8 cellular contexts compared by ENCODE assay signal in the genomic region with DNA sequence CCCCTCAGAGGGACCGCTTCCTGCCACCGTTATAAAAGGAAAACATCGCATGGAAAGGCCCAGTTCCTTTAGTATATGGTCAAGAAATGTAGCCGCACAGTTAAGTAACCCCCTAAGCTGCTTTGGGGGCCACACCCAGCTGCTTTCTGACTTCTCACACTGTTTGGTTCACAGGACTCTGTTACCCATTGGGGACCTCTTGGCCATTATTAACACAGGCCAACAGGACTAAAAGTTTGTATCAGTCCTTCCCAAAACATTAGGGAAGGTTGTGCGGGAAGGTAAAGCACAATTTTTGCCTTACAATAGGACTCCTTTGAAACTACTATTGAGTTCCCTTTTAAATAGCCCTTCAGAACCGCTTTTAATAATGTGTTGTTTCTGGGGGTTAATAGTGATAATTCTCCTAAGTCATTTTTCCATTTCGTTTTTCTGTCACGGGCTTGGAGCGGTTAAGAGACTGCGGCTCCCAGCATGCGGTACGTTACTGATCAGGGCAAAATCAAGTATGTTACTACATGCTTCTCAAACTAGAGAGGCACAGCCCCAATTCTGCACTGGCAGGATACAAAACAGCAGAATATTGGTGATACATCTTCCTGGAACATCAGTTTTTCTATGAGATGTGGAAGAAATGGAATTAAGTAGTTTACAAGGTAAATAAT. TPM values are rescaled to one million over a fixed set of nuclear protein-coding genes. Genes with fewer than 3 reads are reported as not detected.
DNase-seq lines count a peak whose midpoint lies in the region; ATAC-seq and TF ChIP-seq lines count a peak whose summit lies in the region.

No MANE protein-coding gene starts in this region.

- peak overlapping the region; percentile 70 for H3K4me2 ChIP-seq in mesendoderm (ENCODE audit: low read length)

- H3K4me1 ChIP-seq in BE2C (no peaks in the 10 kb centered on the region), mesendoderm (ENCODE audit: control insufficient read depth, low read depth, low read length) (no peaks in the 10 kb centered on the region)

- no peaks in the 10 kb centered on the region for H3K27me3 ChIP-seq in BE2C
- H3K27me3 ChIP-seq in mesendoderm (ENCODE audit: insufficient read depth, low read length, poor library complexity) = no peaks in the 10 kb centered on the region

- no peak overlapping the region for H2BK120ac ChIP-seq in mesendoderm (ENCODE audit: low read depth, low read length)

- no peak overlapping the region for H2AK5ac ChIP-seq in mesendoderm (ENCODE audit: low read length)

- H3K4me3 ChIP-seq in BE2C (ENCODE audit: low read depth, low read length) (peak overlapping the region; percentile 73), astrocyte of the cerebellum (ENCODE audit: low read depth, low read length) (peak overlapping the region; percentile 70), mesendoderm (ENCODE audit: low read length) (peak overlapping the region; percentile 66)

- H4K8ac ChIP-seq in mesendoderm (ENCODE audit: low read depth, low read length) = no peak overlapping the region

- H2BK5ac ChIP-seq in mesendoderm (ENCODE audit: low read length) = no peak overlapping the region

- DNase-seq in BE2C (no peak), astrocyte of the cerebellum (ENCODE audit: low read depth) (no peak), mesendoderm (no peak), NCI-H187 treated with DMSO at 0.1 percent for 48 hours (lab: John Stamatoyannopoulos, UW) (no peak), EL (no peak), pons (ENCODE audit: low spot score) (no peak)
- DNase-seq in stimulated activated CD4-positive, alpha-beta T cell treated with anti-CD3 and anti-CD28 coated beads, Interleukin-2, amount 100 ng/mL, for 48 hours = no peak

- no peak overlapping the region for H3K27ac ChIP-seq in mesendoderm (ENCODE audit: low read depth, low read length)

- no peaks in the 10 kb centered on the region for H3K79me1 ChIP-seq in mesendoderm (ENCODE audit: low read length)

- no peak overlapping the region for H3K4ac ChIP-seq in mesendoderm (ENCODE audit: low read depth, low read length)

- H4K5ac ChIP-seq in mesendoderm (ENCODE audit: low read length) = no peak overlapping the region

- peak overlapping the region; percentile 87 for H3K18ac ChIP-seq in mesendoderm (ENCODE audit: low read length)

- in situ Hi-C loops in astrocyte of the cerebellum (cut with HindIII; ENCODE audit: low sequenced_read_pairs) = no loop called here

- H3K56ac ChIP-seq in mesendoderm (ENCODE audit: low read length) = peak overlapping the region; percentile 88

- WGBS in mesendoderm (ENCODE audit: extremely low coverage, insufficient coverage, low lambda C conversion rate) = no CpG with 5 or more reads among the region's 12 CpGs

- no peak for TF ChIP-seq CTCF in BE2C (IDR thresholded peaks at IDR 0.05; ENCODE audit: low read depth, low read length)
- TF ChIP-seq CTCF in astrocyte of the cerebellum (IDR thresholded peaks at IDR 0.05; ENCODE audit: low read depth, low read length, missing control alignments) = no peak

- no peaks in the 10 kb centered on the region for H3K79me2 ChIP-seq in mesendoderm (ENCODE audit: control insufficient read depth, insufficient read depth, low read length)

- peak overlapping the region; percentile 75 for H3K9ac ChIP-seq in mesendoderm (ENCODE audit: low read length)

- H3K36me3 ChIP-seq in BE2C (no peaks in the 10 kb centered on the region), mesendoderm (ENCODE audit: control insufficient read depth, insufficient read depth, low read length) (no peaks in the 10 kb centered on the region)

- no peak overlapping the region for H2BK15ac ChIP-seq in mesendoderm (replicated peaks; ENCODE audit: low read depth)

- no peak overlapping the region for H3K23ac ChIP-seq in mesendoderm (ENCODE audit: low read length)

- ATAC-seq in HG03378 (IDR thresholded peaks at IDR 0.05; ENCODE audit: unreplicated experiment) = peak; percentile 7

- no peaks in the 10 kb centered on the region for H3K9me3 ChIP-seq in BE2C

RNA-seq across cellular contexts. Expression of gene RPP40, which starts 0.7 kb away (rescaled TPM):
- polyA plus RNA-seq in BE2C (2012; ENCODE audit: insufficient read depth, insufficient read length, low read depth) = 15.5 TPM
- 20.2 TPM for polyA plus RNA-seq in mesendoderm (2013, experiment 1 of 2)
- polyA plus RNA-seq in mesendoderm (2013, experiment 2 of 2) = 18.5 TPM
